ENCODE assay signal across 1 cellular context in the genomic region with DNA sequence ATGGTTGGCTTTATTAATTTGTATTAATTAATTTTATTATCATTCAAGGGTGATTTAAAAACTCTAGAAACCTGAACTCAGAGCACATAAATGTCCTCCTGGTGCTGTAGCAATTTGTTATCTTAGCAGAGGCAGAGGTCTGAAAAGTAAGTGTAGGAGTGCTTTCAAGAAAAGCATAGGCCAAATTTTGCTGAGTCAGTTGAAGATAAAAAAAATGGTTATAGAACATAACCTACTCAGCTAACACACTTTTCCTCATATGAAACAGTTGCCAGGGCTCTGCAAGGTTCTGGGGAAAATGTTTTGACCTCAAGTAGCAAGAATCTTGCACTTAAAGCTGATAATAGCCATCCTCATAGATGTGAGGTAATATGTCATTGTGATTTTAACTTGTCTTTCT.
TF ChIP-seq lines count a peak whose summit lies in the region.

No MANE protein-coding gene starts in this region.

TF ChIP-seq in HepG2, 621 proteins besides CTCF, POLR2A, EP300 and RAD21 (continued from another document):
- TF ChIP-seq, protein P1, sequence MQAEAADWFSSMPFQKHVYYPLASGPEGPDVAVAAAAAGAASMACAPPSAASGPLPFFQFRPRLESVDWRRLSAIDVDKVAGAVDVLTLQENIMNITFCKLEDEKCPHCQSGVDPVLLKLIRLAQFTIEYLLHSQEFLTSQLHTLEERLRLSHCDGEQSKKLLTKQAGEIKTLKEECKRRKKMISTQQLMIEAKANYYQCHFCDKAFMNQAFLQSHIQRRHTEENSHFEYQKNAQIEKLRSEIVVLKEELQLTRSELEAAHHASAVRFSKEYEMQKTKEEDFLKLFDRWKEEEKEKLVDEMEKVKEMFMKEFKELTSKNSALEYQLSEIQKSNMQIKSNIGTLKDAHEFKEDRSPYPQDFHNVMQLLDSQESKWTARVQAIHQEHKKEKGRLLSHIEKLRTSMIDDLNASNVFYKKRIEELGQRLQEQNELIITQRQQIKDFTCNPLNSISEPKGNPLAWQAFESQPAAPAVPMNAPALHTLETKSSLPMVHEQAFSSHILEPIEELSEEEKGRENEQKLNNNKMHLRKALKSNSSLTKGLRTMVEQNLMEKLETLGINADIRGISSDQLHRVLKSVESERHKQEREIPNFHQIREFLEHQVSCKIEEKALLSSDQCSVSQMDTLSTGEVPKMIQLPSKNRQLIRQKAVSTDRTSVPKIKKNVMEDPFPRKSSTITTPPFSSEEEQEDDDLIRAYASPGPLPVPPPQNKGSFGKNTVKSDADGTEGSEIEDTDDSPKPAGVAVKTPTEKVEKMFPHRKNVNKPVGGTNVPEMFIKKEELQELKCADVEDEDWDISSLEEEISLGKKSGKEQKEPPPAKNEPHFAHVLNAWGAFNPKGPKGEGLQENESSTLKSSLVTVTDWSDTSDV (CRISPR knock-in tag; IDR thresholded peaks at IDR 0.05) = no peak
